ENCODE assay signal across 1 cellular context in the genomic region with DNA sequence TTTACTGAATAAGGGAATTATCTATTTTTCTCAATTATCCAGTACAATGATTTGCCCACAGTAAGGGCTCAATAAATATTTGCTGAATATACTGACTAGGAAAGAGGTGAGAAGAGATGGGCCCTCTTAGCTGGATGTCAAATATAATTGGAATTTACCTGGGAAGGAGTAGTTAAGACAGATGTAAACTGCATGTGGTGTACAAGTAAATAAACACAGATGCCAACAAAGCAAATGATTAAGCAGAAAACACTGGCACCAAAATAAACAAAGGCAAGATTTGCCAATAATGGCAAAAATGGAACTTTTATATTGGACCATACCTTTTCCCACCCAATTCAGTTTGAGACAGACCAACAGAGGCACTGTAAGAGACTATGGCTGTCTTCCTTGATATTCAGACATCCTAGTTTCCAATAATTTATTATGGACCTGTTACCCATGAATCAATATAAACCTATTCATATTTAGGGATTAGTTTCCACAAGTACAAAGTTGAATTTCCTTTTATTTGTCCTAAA.
TF ChIP-seq lines count a peak whose summit lies in the region.

No MANE protein-coding gene starts in this region.

TF ChIP-seq in K562, 482 proteins besides CTCF, POLR2A, EP300 and RAD21:
- TF ChIP-seq, protein P1, sequence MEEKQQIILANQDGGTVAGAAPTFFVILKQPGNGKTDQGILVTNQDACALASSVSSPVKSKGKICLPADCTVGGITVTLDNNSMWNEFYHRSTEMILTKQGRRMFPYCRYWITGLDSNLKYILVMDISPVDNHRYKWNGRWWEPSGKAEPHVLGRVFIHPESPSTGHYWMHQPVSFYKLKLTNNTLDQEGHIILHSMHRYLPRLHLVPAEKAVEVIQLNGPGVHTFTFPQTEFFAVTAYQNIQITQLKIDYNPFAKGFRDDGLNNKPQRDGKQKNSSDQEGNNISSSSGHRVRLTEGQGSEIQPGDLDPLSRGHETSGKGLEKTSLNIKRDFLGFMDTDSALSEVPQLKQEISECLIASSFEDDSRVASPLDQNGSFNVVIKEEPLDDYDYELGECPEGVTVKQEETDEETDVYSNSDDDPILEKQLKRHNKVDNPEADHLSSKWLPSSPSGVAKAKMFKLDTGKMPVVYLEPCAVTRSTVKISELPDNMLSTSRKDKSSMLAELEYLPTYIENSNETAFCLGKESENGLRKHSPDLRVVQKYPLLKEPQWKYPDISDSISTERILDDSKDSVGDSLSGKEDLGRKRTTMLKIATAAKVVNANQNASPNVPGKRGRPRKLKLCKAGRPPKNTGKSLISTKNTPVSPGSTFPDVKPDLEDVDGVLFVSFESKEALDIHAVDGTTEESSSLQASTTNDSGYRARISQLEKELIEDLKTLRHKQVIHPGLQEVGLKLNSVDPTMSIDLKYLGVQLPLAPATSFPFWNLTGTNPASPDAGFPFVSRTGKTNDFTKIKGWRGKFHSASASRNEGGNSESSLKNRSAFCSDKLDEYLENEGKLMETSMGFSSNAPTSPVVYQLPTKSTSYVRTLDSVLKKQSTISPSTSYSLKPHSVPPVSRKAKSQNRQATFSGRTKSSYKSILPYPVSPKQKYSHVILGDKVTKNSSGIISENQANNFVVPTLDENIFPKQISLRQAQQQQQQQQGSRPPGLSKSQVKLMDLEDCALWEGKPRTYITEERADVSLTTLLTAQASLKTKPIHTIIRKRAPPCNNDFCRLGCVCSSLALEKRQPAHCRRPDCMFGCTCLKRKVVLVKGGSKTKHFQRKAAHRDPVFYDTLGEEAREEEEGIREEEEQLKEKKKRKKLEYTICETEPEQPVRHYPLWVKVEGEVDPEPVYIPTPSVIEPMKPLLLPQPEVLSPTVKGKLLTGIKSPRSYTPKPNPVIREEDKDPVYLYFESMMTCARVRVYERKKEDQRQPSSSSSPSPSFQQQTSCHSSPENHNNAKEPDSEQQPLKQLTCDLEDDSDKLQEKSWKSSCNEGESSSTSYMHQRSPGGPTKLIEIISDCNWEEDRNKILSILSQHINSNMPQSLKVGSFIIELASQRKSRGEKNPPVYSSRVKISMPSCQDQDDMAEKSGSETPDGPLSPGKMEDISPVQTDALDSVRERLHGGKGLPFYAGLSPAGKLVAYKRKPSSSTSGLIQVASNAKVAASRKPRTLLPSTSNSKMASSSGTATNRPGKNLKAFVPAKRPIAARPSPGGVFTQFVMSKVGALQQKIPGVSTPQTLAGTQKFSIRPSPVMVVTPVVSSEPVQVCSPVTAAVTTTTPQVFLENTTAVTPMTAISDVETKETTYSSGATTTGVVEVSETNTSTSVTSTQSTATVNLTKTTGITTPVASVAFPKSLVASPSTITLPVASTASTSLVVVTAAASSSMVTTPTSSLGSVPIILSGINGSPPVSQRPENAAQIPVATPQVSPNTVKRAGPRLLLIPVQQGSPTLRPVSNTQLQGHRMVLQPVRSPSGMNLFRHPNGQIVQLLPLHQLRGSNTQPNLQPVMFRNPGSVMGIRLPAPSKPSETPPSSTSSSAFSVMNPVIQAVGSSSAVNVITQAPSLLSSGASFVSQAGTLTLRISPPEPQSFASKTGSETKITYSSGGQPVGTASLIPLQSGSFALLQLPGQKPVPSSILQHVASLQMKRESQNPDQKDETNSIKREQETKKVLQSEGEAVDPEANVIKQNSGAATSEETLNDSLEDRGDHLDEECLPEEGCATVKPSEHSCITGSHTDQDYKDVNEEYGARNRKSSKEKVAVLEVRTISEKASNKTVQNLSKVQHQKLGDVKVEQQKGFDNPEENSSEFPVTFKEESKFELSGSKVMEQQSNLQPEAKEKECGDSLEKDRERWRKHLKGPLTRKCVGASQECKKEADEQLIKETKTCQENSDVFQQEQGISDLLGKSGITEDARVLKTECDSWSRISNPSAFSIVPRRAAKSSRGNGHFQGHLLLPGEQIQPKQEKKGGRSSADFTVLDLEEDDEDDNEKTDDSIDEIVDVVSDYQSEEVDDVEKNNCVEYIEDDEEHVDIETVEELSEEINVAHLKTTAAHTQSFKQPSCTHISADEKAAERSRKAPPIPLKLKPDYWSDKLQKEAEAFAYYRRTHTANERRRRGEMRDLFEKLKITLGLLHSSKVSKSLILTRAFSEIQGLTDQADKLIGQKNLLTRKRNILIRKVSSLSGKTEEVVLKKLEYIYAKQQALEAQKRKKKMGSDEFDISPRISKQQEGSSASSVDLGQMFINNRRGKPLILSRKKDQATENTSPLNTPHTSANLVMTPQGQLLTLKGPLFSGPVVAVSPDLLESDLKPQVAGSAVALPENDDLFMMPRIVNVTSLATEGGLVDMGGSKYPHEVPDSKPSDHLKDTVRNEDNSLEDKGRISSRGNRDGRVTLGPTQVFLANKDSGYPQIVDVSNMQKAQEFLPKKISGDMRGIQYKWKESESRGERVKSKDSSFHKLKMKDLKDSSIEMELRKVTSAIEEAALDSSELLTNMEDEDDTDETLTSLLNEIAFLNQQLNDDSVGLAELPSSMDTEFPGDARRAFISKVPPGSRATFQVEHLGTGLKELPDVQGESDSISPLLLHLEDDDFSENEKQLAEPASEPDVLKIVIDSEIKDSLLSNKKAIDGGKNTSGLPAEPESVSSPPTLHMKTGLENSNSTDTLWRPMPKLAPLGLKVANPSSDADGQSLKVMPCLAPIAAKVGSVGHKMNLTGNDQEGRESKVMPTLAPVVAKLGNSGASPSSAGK (IDR thresholded peaks at IDR 0.05): no peak
- no peak for TF ChIP-seq XRCC4 (IDR thresholded peaks at IDR 0.05; ENCODE audit: extremely low read depth, insufficient read depth, insufficient read length)
- no peak for TF ChIP-seq XRCC5 (IDR thresholded peaks at IDR 0.05; ENCODE audit: low read depth, low read length)
- TF ChIP-seq ZNF316 (IDR thresholded peaks at IDR 0.05): 0 out of 2 replicates have a peak, but pooled peaks have one; percentile 1
- TF ChIP-seq ZFPM2 (CRISPR knock-in tag; IDR thresholded peaks at IDR 0.05): no peak
- TF ChIP-seq POLR3G (IDR thresholded peaks at IDR 0.05; ENCODE audit: extremely low read depth, insufficient read length, insufficient replicate concordance): no peak
- TF ChIP-seq GABPB2 (CRISPR knock-in tag; conservative IDR thresholded peaks at IDR 0.05): no peak
- peak; percentile 21; the same call in 1 of the 2 replicates for TF ChIP-seq POLR2G (IDR thresholded peaks at IDR 0.05; ENCODE audit: low read depth, low read length)
- no peak for TF ChIP-seq ZNF124 (CRISPR knock-in tag; IDR thresholded peaks at IDR 0.05)
- TF ChIP-seq TAF9B (IDR thresholded peaks at IDR 0.05; ENCODE audit: partially characterized antibody): no peak
- TF ChIP-seq, protein P2, sequence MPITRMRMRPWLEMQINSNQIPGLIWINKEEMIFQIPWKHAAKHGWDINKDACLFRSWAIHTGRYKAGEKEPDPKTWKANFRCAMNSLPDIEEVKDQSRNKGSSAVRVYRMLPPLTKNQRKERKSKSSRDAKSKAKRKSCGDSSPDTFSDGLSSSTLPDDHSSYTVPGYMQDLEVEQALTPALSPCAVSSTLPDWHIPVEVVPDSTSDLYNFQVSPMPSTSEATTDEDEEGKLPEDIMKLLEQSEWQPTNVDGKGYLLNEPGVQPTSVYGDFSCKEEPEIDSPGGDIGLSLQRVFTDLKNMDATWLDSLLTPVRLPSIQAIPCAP (CRISPR knock-in tag; IDR thresholded peaks at IDR 0.05; ENCODE audit: borderline replicate concordance): no peak
- peak; percentile 29 for TF ChIP-seq RBM22 (IDR thresholded peaks at IDR 0.05; ENCODE audit: low read depth, low read length, poor library complexity, severe bottlenecking)
- TF ChIP-seq, protein P3, sequence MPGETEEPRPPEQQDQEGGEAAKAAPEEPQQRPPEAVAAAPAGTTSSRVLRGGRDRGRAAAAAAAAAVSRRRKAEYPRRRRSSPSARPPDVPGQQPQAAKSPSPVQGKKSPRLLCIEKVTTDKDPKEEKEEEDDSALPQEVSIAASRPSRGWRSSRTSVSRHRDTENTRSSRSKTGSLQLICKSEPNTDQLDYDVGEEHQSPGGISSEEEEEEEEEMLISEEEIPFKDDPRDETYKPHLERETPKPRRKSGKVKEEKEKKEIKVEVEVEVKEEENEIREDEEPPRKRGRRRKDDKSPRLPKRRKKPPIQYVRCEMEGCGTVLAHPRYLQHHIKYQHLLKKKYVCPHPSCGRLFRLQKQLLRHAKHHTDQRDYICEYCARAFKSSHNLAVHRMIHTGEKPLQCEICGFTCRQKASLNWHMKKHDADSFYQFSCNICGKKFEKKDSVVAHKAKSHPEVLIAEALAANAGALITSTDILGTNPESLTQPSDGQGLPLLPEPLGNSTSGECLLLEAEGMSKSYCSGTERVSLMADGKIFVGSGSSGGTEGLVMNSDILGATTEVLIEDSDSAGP (CRISPR knock-in tag; IDR thresholded peaks at IDR 0.05): no peak
- no peak for TF ChIP-seq PHB (CRISPR knock-in tag; IDR thresholded peaks at IDR 0.05)
- TF ChIP-seq EGR1 (conservative IDR thresholded peaks at IDR 0.05): no peak
- no peak for TF ChIP-seq BACH1 (tag; IDR thresholded peaks at IDR 0.05)
